Comparison of ENCODE assay signal across 19 cellular contexts in genomic region chr2:221304916-221305315, GRCh38.
DNase-seq lines count a peak whose midpoint lies in the region; ATAC-seq and TF ChIP-seq lines count a peak whose summit lies in the region.
"Had no signal": no experiment of that assay in that cellular context is flagged by ENCODE, and none has a peak within 500 bp of the region (broad histone marks: within the 10 kb centered on the region; RNA-seq: fewer than 3 reads in every experiment).

No MANE protein-coding gene starts in this region.

- in situ Hi-C loops in IMR-90 (cut with MboI; ENCODE audit: low sequenced_read_pairs), result no loop called here

- H3K79me1 ChIP-seq in IMR-90 (ENCODE audit: low read depth in 1 of 2, low read length in 2 of 2), result no peaks in the 10 kb centered on the region

- WGBS in IMR-90 (ENCODE audit: extremely low coverage in 2 of 2, insufficient read length in 1 of 2), 2 experiments, result no CpG with 5 or more reads among the region's 2 CpGs
- WGBS in prostate gland, result 48% methylated on average over 2 of the region's 2 CpGs

- no peak overlapping the region for H2BK20ac ChIP-seq in IMR-90 (ENCODE audit: low read depth, low read length)

- no peak overlapping the region for H4K8ac ChIP-seq in IMR-90 (ENCODE audit: low read depth in 2 of 2, low read length in 2 of 2)

- no peak overlapping the region for H3K4ac ChIP-seq in IMR-90 (ENCODE audit: low read depth, low read length)

- no peak overlapping the region for H3K27ac Mint-ChIP-seq in activated T-cell treated with anti-CD3 and anti-CD28 coated beads, Interleukin-2, amount 50 U/mL, for 24 hours
- H3K27ac Mint-ChIP-seq: CD4-positive, CD25-positive, alpha-beta regulatory T cell had no signal

- no peak overlapping the region for H3K9ac ChIP-seq in IMR-90 (ENCODE audit: low read depth, low read length)

- H3K27me3 ChIP-seq in IMR-90 (ENCODE audit: control insufficient read depth, insufficient read depth, low read length), result peaks cover 6% of the 10 kb centered on the region
- no peaks in the 10 kb centered on the region for H3K27me3 ChIP-seq in prostate gland (replicated peaks; ENCODE audit: insufficient read depth)
- H3K27me3 ChIP-seq: BE2C had no signal

- H3K4me2 ChIP-seq in IMR-90 (ENCODE audit: low read depth, low read length), result no peak overlapping the region

- intact Hi-C loops in IMR-90 (cut with micrococcal nuclease) (no loop called here), prostate gland (cut with DNase I) (no loop called here), left ventricle myocardium superior (cut with micrococcal nuclease) (no loop called here)

- ATAC-seq in IMR-90 (ENCODE audit: low read depth) (no peak), HG03439 (IDR thresholded peaks at IDR 0.05; ENCODE audit: unreplicated experiment) (no peak), left ventricle myocardium superior (no peak)
- ATAC-seq: K562, Right ventricle myocardium inferior had no signal

- H2AK5ac ChIP-seq in IMR-90 (ENCODE audit: low read depth, low read length), result no peak overlapping the region

- H3K14ac ChIP-seq in IMR-90 (replicated peaks; ENCODE audit: low read depth, low read length), result no peak overlapping the region

- no peak overlapping the region for H2AK9ac ChIP-seq in IMR-90 (replicated peaks; ENCODE audit: low read depth, low read length, poor library complexity)

- H3K18ac ChIP-seq in IMR-90 (ENCODE audit: low read depth, low read length), result no peak overlapping the region

- BruUV-seq in IMR-90 (replicated peaks; lab: Mats Ljungman, UMichigan), result no TSS peak

- no peaks in the 10 kb centered on the region for H3K27me3 Mint-ChIP-seq in activated T-cell treated with anti-CD3 and anti-CD28 coated beads, Interleukin-2, amount 50 U/mL, for 24 hours

- TF ChIP-seq POLR2A in IMR-90 (IDR thresholded peaks at IDR 0.05; ENCODE audit: low read depth, low read length), result no peak
- no peak for TF ChIP-seq POLR2A in prostate gland (IDR thresholded peaks at IDR 0.05)

- H3K9me1 ChIP-seq in IMR-90 (ENCODE audit: insufficient read depth, low read length), result no peaks in the 10 kb centered on the region

- H3K4me1 Mint-ChIP-seq in activated T-cell treated with anti-CD3 and anti-CD28 coated beads, Interleukin-2, amount 50 U/mL, for 24 hours (ENCODE audit: low read depth), result no peaks in the 10 kb centered on the region
- H3K4me1 Mint-ChIP-seq: CD4-positive, CD25-positive, alpha-beta regulatory T cell had no signal

- H3K36me3 Mint-ChIP-seq in activated T-cell treated with anti-CD3 and anti-CD28 coated beads, Interleukin-2, amount 50 U/mL, for 24 hours (ENCODE audit: low read depth), result no peaks in the 10 kb centered on the region
- H3K36me3 Mint-ChIP-seq: CD4-positive, CD25-positive, alpha-beta regulatory T cell had no signal

- CTCF ChIA-PET in IMR-90 (lab: Yijun Ruan, JAX), result no interaction called here

- no peak overlapping the region for H2BK15ac ChIP-seq in IMR-90 (ENCODE audit: low read depth, low read length)

- peak overlapping the region; percentile 26 for H2AFZ ChIP-seq in IMR-90 (replicated peaks; ENCODE audit: low read length, poor library complexity)

- no peak overlapping the region for H4K91ac ChIP-seq in IMR-90 (ENCODE audit: insufficient read depth, low read depth, low read length)

- POLR2A ChIA-PET in IMR-90 (lab: Charles Lee; ENCODE audit: unreplicated experiment), result no interaction called here

- H2BK5ac ChIP-seq in IMR-90 (ENCODE audit: low read depth, low read length, poor library complexity, severe bottlenecking), result no peak overlapping the region

- no peak overlapping the region for H3K23ac ChIP-seq in IMR-90 (ENCODE audit: low read depth, low read length)

- H3K4me3 ChIP-seq in IMR-90 (ENCODE audit: insufficient read depth, low read depth, low read length) (no peak overlapping the region), prostate gland (no peak overlapping the region)
- H3K4me3 ChIP-seq: K562, SK-N-MC had no signal

- H4K20me1 ChIP-seq in IMR-90 (ENCODE audit: insufficient read depth, low read length), result no peaks in the 10 kb centered on the region

- H3K56ac ChIP-seq in IMR-90 (ENCODE audit: extremely low read depth, insufficient read depth, low read length), result no peak overlapping the region

- H3K9me3 ChIP-seq in IMR-90 (ENCODE audit: control insufficient read depth, insufficient read depth, low read length), result no peaks in the 10 kb centered on the region
- no peaks in the 10 kb centered on the region for H3K9me3 ChIP-seq in prostate gland
- H3K9me3 ChIP-seq: BE2C, Caco-2 had no signal

- H3K4me3 Mint-ChIP-seq in activated T-cell treated with anti-CD3 and anti-CD28 coated beads, Interleukin-2, amount 50 U/mL, for 24 hours, result no peak overlapping the region
- H3K4me3 Mint-ChIP-seq: CD4-positive, CD25-positive, alpha-beta regulatory T cell had no signal

- H4K5ac ChIP-seq in IMR-90 (ENCODE audit: low read depth, low read length), result no peak overlapping the region

- H2BK120ac ChIP-seq in IMR-90 (ENCODE audit: low read depth, low read length), result no peak overlapping the region

- no peaks in the 10 kb centered on the region for H3K9me3 Mint-ChIP-seq in activated T-cell treated with anti-CD3 and anti-CD28 coated beads, Interleukin-2, amount 50 U/mL, for 24 hours

- H3K27ac ChIP-seq in IMR-90 (ENCODE audit: insufficient read depth, low read length), result no peak overlapping the region
- no peak overlapping the region for H3K27ac ChIP-seq in prostate gland
- H3K27ac ChIP-seq: SK-N-MC had no signal

- DNase-seq in NCI-H510A treated with DMSO at 0.1 percent for 48 hours (lab: John Stamatoyannopoulos, UW), result peak; percentile 9
- DNase-seq in NCI-H510A (lab: John Stamatoyannopoulos, UW), result no peak
- DNase-seq in IMR-90, result no peak
- DNase-seq in NCI-H774 (lab: John Stamatoyannopoulos, UW), result peak; percentile 15
- peak; percentile 33 for DNase-seq in prostate gland (ENCODE audit: low spot score)
- no peak for DNase-seq in left ventricle myocardium superior
- DNase-seq in activated T-cell treated with anti-CD3 and anti-CD28 coated beads, Interleukin-2, amount 50 U/mL, for 24 hours, result no peak
- DNase-seq: BE2C; Caco-2; CD4-positive, CD25-positive, alpha-beta regulatory T cell; GOT3; NCI-H1436; NCI-H1930; NCI-H2171 treated with DMSO at 0.1 percent for 48 hours; NCI-H446 treated with DMSO at 0.1 percent for 48 hours had no signal

- dilution Hi-C loops in IMR-90 (cut with HindIII; ENCODE audit: low sequenced_read_pairs, unreplicated experiment), result no loop called here

- no peak for TF ChIP-seq RAD21 in IMR-90 (IDR thresholded peaks at IDR 0.05; ENCODE audit: low read length)

- TF ChIP-seq CTCF in IMR-90 (conservative IDR thresholded peaks at IDR 0.05; ENCODE audit: low read depth, low read length), result no peak
- no peak for TF ChIP-seq CTCF in prostate gland (IDR thresholded peaks at IDR 0.05)

- H3K36me3 ChIP-seq in IMR-90 (ENCODE audit: control insufficient read depth, insufficient read depth, low read length) (no peaks in the 10 kb centered on the region), prostate gland (no peaks in the 10 kb centered on the region)
- H3K36me3 ChIP-seq: BE2C had no signal

- H3K4me1 ChIP-seq in IMR-90 (ENCODE audit: control insufficient read depth, insufficient read depth, low read length) (peaks cover 3% of the 10 kb centered on the region; the same call in 1 of the 2 replicates), prostate gland (replicated peaks) (peaks cover under 1% of the 10 kb centered on the region)
- H3K4me1 ChIP-seq: BE2C, Caco-2 had no signal

TF ChIP-seq in IMR-90, 13 proteins besides CTCF, POLR2A, EP300 and RAD21:
- TF ChIP-seq RFX5 (IDR thresholded peaks at IDR 0.05; ENCODE audit: low read depth, low read length) (no peak), ELK1 (IDR thresholded peaks at IDR 0.05; ENCODE audit: borderline replicate concordance, low read depth, low read length) (no peak), BHLHE40 (IDR thresholded peaks at IDR 0.05; ENCODE audit: low read depth, low read length) (no peak), MXI1 (IDR thresholded peaks at IDR 0.05; ENCODE audit: borderline replicate concordance, low read depth, low read length) (no peak), MAFK (IDR thresholded peaks at IDR 0.05; ENCODE audit: low read depth, low read length) (no peak), RCOR1 (IDR thresholded peaks at IDR 0.05; ENCODE audit: insufficient replicate concordance, low read length) (no peak), MAZ (IDR thresholded peaks at IDR 0.05; ENCODE audit: borderline replicate concordance, low read depth, low read length) (no peak), CEBPB (IDR thresholded peaks at IDR 0.05; ENCODE audit: low read depth, low read length) (no peak), FOS (IDR thresholded peaks at IDR 0.05; ENCODE audit: low read depth, low read length) (no peak)
- TF ChIP-seq, protein P1, sequence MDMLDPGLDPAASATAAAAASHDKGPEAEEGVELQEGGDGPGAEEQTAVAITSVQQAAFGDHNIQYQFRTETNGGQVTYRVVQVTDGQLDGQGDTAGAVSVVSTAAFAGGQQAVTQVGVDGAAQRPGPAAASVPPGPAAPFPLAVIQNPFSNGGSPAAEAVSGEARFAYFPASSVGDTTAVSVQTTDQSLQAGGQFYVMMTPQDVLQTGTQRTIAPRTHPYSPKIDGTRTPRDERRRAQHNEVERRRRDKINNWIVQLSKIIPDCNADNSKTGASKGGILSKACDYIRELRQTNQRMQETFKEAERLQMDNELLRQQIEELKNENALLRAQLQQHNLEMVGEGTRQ (IDR thresholded peaks at IDR 0.05; ENCODE audit: low read depth, low read length), result no peak

Comparison
In these comparisons a context has a peak if more than half of its experiments do, and no peak if none do; other contexts are left out.
1. DNase-seq: peak in NCI-H510A treated with DMSO at 0.1 percent for 48 hours (single experiment), NCI-H774 (single experiment) and prostate gland (single experiment); none in NCI-H510A (single experiment), IMR-90 (single experiment), left ventricle myocardium superior (single experiment) and activated T-cell treated with anti-CD3 and anti-CD28 coated beads, Interleukin-2, amount 50 U/mL, for 24 hours (single experiment).